In the genomic region with DNA sequence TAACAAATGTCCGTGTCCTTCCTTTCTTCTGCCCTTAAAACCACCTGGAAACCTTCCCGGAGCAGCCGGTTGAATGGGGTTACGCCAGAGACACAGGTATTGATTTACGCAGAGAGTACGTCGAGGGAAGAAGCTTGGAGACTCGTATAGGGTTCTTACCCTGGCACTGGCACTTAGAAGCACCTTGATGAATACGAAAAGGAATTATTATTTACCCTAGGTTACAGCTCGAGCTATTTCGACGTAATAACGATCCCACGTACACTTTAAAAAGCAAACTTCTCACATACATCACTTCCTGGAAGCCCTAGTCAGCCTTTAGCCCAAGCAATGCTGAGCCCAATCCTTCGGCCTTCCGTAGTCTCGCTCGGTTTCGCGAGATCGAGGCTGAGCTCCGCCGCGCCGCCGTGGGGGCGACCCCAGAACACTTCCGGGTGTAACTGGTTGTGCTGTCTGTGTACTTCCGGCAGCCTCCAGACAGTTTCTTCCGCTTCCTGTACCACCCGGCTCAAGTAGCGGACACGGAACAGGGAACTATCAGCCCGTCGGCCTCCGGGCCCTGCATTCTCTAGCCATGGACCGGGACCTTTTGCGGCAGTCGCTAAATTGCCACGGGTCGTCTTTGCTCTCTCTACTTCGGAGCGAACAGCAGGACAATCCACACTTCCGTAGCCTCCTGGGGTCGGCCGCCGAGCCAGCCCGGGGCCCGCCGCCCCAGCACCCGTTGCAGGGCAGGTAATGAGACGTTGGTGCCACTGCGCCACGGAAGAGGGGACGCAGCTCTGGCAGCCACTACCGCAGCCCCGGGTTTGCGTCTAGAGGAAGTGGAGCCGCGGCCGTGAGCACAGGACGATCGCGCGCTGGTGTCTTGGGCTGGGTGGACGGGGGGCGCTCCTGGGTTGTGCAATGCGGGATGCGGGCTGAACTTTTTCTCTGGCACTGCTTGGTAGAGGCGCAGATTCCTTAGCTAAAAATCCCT, we compare ENCODE assay signal across 8 cellular contexts. TPM values are rescaled to one million over a fixed set of nuclear protein-coding genes. Genes with fewer than 3 reads are reported as not detected.
A peak's percentile ranks its signal among the peaks of the same experiment; 100 is the strongest.
DNase-seq lines count a peak whose midpoint lies in the region; ATAC-seq and TF ChIP-seq lines count a peak whose summit lies in the region.

Gene TTC14, plus strand, starts transcription at position 476 of the 979 bp plus-strand sequence. Its CDS starts 99 bp downstream, at position 575.

- H3K4me3 ChIP-seq in GM23248, result peak within 1 kb of the TSS; percentile 93

- H3K36me3 ChIP-seq in GM23248 (ENCODE audit: low read depth), result peaks cover 32% of the 10 kb centered on the region

- peaks cover 55% of the 10 kb centered on the region for H3K36me3 Mint-ChIP-seq in activated T-helper 17 cell treated with anti-CD3 and anti-CD28 coated beads, Interleukin-2, amount 50 U/mL, for 72 hours (ENCODE audit: low read depth)
- peaks cover 8% of the 10 kb centered on the region for H3K36me3 Mint-ChIP-seq in natural killer cell

- no peaks in the 10 kb centered on the region for H4K20me1 ChIP-seq in GM23248 (ENCODE audit: insufficient read depth)

- H3K9me2 ChIP-seq in GM23248 (ENCODE audit: insufficient read depth), result peaks cover 5% of the 10 kb centered on the region; the same call in 1 of the 2 replicates

- H3K9me3 Mint-ChIP-seq in activated T-helper 17 cell treated with anti-CD3 and anti-CD28 coated beads, Interleukin-2, amount 50 U/mL, for 72 hours, result peaks cover 4% of the 10 kb centered on the region
- H3K9me3 Mint-ChIP-seq in natural killer cell, result no peaks in the 10 kb centered on the region

- TF ChIP-seq CTCF in RWPE1 (conservative IDR thresholded peaks at IDR 0.05; ENCODE audit: low read depth) (no peak), natural killer cell (IDR thresholded peaks at IDR 0.05) (no peak)

- POLR2A ChIA-PET in RWPE1 (lab: Yijun Ruan, JAX; ENCODE audit: low non-redundant PET), result no interaction called here

- H3K27me3 ChIP-seq in GM23248 (replicated peaks; ENCODE audit: insufficient read depth), result no peaks in the 10 kb centered on the region

- in situ Hi-C loops in GM23248 (cut with MboI), result no loop called here

- H3K9me3 ChIP-seq in GM23248 (ENCODE audit: low read depth), result no peaks in the 10 kb centered on the region

- H3K4me1 ChIP-seq in GM23248 (ENCODE audit: insufficient read depth), result peaks cover 11% of the 10 kb centered on the region

- peaks cover 39% of the 10 kb centered on the region for H3K79me2 ChIP-seq in GM23248 (ENCODE audit: insufficient read depth)

- H3K27ac ChIP-seq in GM23248 (peak within 1 kb of the TSS; percentile 78), RWPE1 (peak within 1 kb of the TSS; percentile 94)

- peak within 1 kb of the TSS; percentile 99 for H2AFZ ChIP-seq in GM23248

- DNase-seq in EH (ENCODE audit: low read depth), result peak; percentile 97
- DNase-seq in GM23248, result peak; percentile 97
- DNase-seq in Kasumi-1 (lab: John Stamatoyannopoulos, UW), result peak; percentile 55 to 78
- peak; percentile 92 for DNase-seq in RWPE1 (ENCODE audit: low spot score)
- DNase-seq in fibroblast of peridontal ligament (ENCODE audit: extremely low read depth), result peak; percentile 95
- peak; percentile 84 for DNase-seq in natural killer cell
- DNase-seq in stimulated activated naive CD4-positive, alpha-beta T cell treated with Interleukin-2 at 50 U/mL for 16 hours (lab: John Stamatoyannopoulos, UW), result peak; percentile 93

- peak within 1 kb of the TSS; percentile 94 for H3K4me3 Mint-ChIP-seq in activated T-helper 17 cell treated with anti-CD3 and anti-CD28 coated beads, Interleukin-2, amount 50 U/mL, for 72 hours
- peak within 1 kb of the TSS; percentile 97 for H3K4me3 Mint-ChIP-seq in natural killer cell

- WGBS in GM23248 (ENCODE audit: low coverage in 1 of 2, low lambda C conversion rate in 2 of 2, missing lambda C conversion rate in 2 of 2), 2 experiments, result 2 to 3% methylated on average over 61 to 68 of the region's 70 CpGs

- no peaks in the 10 kb centered on the region for H3F3A ChIP-seq in GM23248 (ENCODE audit: insufficient read depth)

- intact Hi-C loops in natural killer cell (cut with micrococcal nuclease), result loop anchor here (2.0 to 5.0 kb wide), 2 partner anchors 310 to 997 kb away; partner anchors contain the start of genes FXR1, MRPL47 and NDUFB5

- peaks cover 11% of the 10 kb centered on the region for H3K27me3 Mint-ChIP-seq in activated T-helper 17 cell treated with anti-CD3 and anti-CD28 coated beads, Interleukin-2, amount 50 U/mL, for 72 hours
- H3K27me3 Mint-ChIP-seq in natural killer cell (ENCODE audit: low read depth in 2 of 2), result peaks cover 20 to 29% of the 10 kb centered on the region in 2 donors

- H3K4me2 ChIP-seq in GM23248 (ENCODE audit: unreplicated experiment), result peak within 1 kb of the TSS; percentile 88

- H3K4me1 Mint-ChIP-seq in activated T-helper 17 cell treated with anti-CD3 and anti-CD28 coated beads, Interleukin-2, amount 50 U/mL, for 72 hours, result peaks cover 6% of the 10 kb centered on the region
- peaks cover 23 to 26% of the 10 kb centered on the region in 2 donors for H3K4me1 Mint-ChIP-seq in natural killer cell

- peak within 1 kb of the TSS; percentile 96 for H3K27ac Mint-ChIP-seq in activated T-helper 17 cell treated with anti-CD3 and anti-CD28 coated beads, Interleukin-2, amount 50 U/mL, for 72 hours
- H3K27ac Mint-ChIP-seq in natural killer cell, result peak within 1 kb of the TSS; percentile 97 to 98

- peak within 1 kb of the TSS; percentile 91 for H3K9ac ChIP-seq in GM23248

- peak; percentile 98 for ATAC-seq in activated T-helper 17 cell treated with anti-CD3 and anti-CD28 coated beads, Interleukin-2, amount 50 U/mL, for 72 hours (replicated peaks)
- peak; percentile 93 to 98 (median 93) for ATAC-seq in natural killer cell

- CTCF ChIA-PET in RWPE1 (lab: Yijun Ruan, JAX), result interaction anchor here (0.6 to 0.7 kb wide), 3 partner anchors 17 to 210 kb away, joined by 3 to 4 read pairs (median 4); no protein-coding TSS in a partner anchor

RNA-seq across cellular contexts. Expression of gene TTC14, which starts in this region (rescaled TPM):
- 24.4 and 26.0 TPM in 2 replicates for total RNA-seq in GM23248 (2014; rRNA removed; shearing (Covaris generic))
- polyA plus RNA-seq in GM23248 (2016; fragmentation: Nextera tagmentation; extraction: Ambion mirVana), result 17.4 and 21.4 TPM in 2 replicates
- 10 to 100 TPM; 35.3 to 44.5 TPM for total RNA-seq in activated T-helper 17 cell treated with anti-CD3 and anti-CD28 coated beads, Interleukin-2, amount 50 U/mL, for 72 hours
- total RNA-seq in natural killer cell, result 100 to 1,000 TPM in 2 of 3 donors, 10 to 100 TPM in 1; 92.9 to 115 (median 112) TPM

Comparison
In these comparisons a context has a peak if more than half of its experiments do, and no peak if none do; other contexts are left out.
1. Peak in every context shown above with its lines: DNase-seq, ATAC-seq, H3K4me3 ChIP-seq and H3K27ac ChIP-seq.